17 cellular contexts compared by ENCODE assay signal in genomic region chr15:57486807-57487206, GRCh38.
DNase-seq lines count a peak whose midpoint lies in the region; ATAC-seq and TF ChIP-seq lines count a peak whose summit lies in the region.
"Had no signal": no experiment of that assay in that cellular context is flagged by ENCODE, and none has a peak within 500 bp of the region (broad histone marks: within the 10 kb centered on the region; RNA-seq: fewer than 3 reads in every experiment).

No MANE protein-coding gene starts in this region.

- ATAC-seq in left colon = peak; percentile 61
- no peak for ATAC-seq in upper lobe of left lung (ENCODE audit: low FRiP score in 2 of 2)
- ATAC-seq in HG02852 (IDR thresholded peaks at IDR 0.05; ENCODE audit: unreplicated experiment) = no peak
- no peak for ATAC-seq in HG03378 (IDR thresholded peaks at IDR 0.05; ENCODE audit: unreplicated experiment)

- no peak overlapping the region for H3K9ac ChIP-seq in endodermal cell (ENCODE audit: extremely low read depth, low read length, poor library complexity, severe bottlenecking)

- intact Hi-C loops in left colon (cut with DNase I, micrococcal nuclease) = no loop called here

- no peaks in the 10 kb centered on the region for H3K4me1 ChIP-seq in endodermal cell (ENCODE audit: control insufficient read depth, insufficient read depth, low read length)
- H3K4me1 ChIP-seq in upper lobe of left lung = peaks cover 0 to 6% (median 0%) of the 10 kb centered on the region in 4 donors
- H3K4me1 ChIP-seq: BE2C, Peyer's patch had no signal

- H3K36me3 Mint-ChIP-seq in endodermal cell (ENCODE audit: low read depth) = peaks cover 64% of the 10 kb centered on the region
- H3K36me3 Mint-ChIP-seq: CD4-positive, alpha-beta memory T cell had no signal

- TF ChIP-seq CTCF in endodermal cell (conservative IDR thresholded peaks at IDR 0.05) (no peak), upper lobe of left lung (IDR thresholded peaks at IDR 0.05) (no peak), brain microvascular endothelial cell (IDR thresholded peaks at IDR 0.05; ENCODE audit: low read depth, low read length, missing control alignments) (no peak)

- in situ Hi-C loops in brain microvascular endothelial cell (cut with HindIII; ENCODE audit: low pct_ligation_motif_present, low sequenced_read_pairs) = loop anchor here (25.0 kb wide), 1 partner anchor 1000 kb away; no protein-coding TSS in a partner anchor

- no peaks in the 10 kb centered on the region for H3K9me3 ChIP-seq in endodermal cell (ENCODE audit: control insufficient read depth, low read length)
- no peaks in the 10 kb centered on the region for H3K9me3 ChIP-seq in upper lobe of left lung
- H3K9me3 ChIP-seq: BE2C, Peyer's patch had no signal

- no peak for TF ChIP-seq POLR2A in upper lobe of left lung (IDR thresholded peaks at IDR 0.05)

- H3K27me3 ChIP-seq in endodermal cell (ENCODE audit: control insufficient read depth, insufficient read depth, low read length, poor library complexity, severe bottlenecking) (no peaks in the 10 kb centered on the region), upper lobe of left lung (no peaks in the 10 kb centered on the region), brain microvascular endothelial cell (replicated peaks) (no peaks in the 10 kb centered on the region)
- H3K27me3 ChIP-seq: BE2C, Peyer's patch had no signal

- no peak overlapping the region for H3K4me3 ChIP-seq in endodermal cell (ENCODE audit: low read length)
- H3K4me3 ChIP-seq in upper lobe of left lung = no peak overlapping the region
- no peak overlapping the region for H3K4me3 ChIP-seq in brain microvascular endothelial cell (ENCODE audit: low read depth, low read length)
- H3K4me3 ChIP-seq: Peyer's patch had no signal

- H3K27ac ChIP-seq in endodermal cell (ENCODE audit: low read depth, low read length) = no peak overlapping the region
- H3K27ac ChIP-seq in upper lobe of left lung = peak overlapping the region in 3 of 4 donors; percentile 1 to 12 (median 3)
- H3K27ac ChIP-seq in brain microvascular endothelial cell = no peak overlapping the region
- H3K27ac ChIP-seq: Peyer's patch had no signal

- no peak overlapping the region for H3K4me3 Mint-ChIP-seq in endodermal cell
- H3K4me3 Mint-ChIP-seq: CD4-positive, alpha-beta memory T cell had no signal

- H3K36me3 ChIP-seq in endodermal cell (ENCODE audit: control insufficient read depth, insufficient read depth, low read length) (peaks cover 71% of the 10 kb centered on the region), upper lobe of left lung (no peaks in the 10 kb centered on the region), brain microvascular endothelial cell (replicated peaks) (no peaks in the 10 kb centered on the region)
- H3K36me3 ChIP-seq: BE2C, Peyer's patch had no signal

- DNase-seq in NCI-H526 treated with DMSO at 0.1 percent for 48 hours (lab: John Stamatoyannopoulos, UW) (peak; percentile 19), endodermal cell (no peak), left colon (no peak), upper lobe of left lung (no peak), brain microvascular endothelial cell (no peak)
- DNase-seq: BE2C; CD4-positive, alpha-beta memory T cell; Karpas-422; MM.1S; NCI-H1105; NCI-H1694 treated with DMSO at 0.1 percent for 48 hours; NCI-H446; NCI-H774; Peyer's patch; SHP77 had no signal

- TF ChIP-seq EP300 in upper lobe of left lung (IDR thresholded peaks at IDR 0.05) = no peak

- peaks cover 13% of the 10 kb centered on the region for H3K4me1 Mint-ChIP-seq in endodermal cell
- H3K4me1 Mint-ChIP-seq: CD4-positive, alpha-beta memory T cell had no signal

- H3K27me3 Mint-ChIP-seq in endodermal cell (ENCODE audit: insufficient read depth) = no peaks in the 10 kb centered on the region

- H3K27ac Mint-ChIP-seq in endodermal cell = peak overlapping the region; percentile 78
- H3K27ac Mint-ChIP-seq: CD4-positive, alpha-beta memory T cell had no signal

- H3K9me3 Mint-ChIP-seq in endodermal cell = no peaks in the 10 kb centered on the region
- H3K9me3 Mint-ChIP-seq: CD4-positive, alpha-beta memory T cell had no signal

Comparison
In these comparisons a context has a peak if more than half of its experiments do, and no peak if none do; other contexts are left out.
1. H3K27ac ChIP-seq: peak in upper lobe of left lung (3 of 4); none in endodermal cell (single experiment) and brain microvascular endothelial cell (single experiment).